In the genomic region with DNA sequence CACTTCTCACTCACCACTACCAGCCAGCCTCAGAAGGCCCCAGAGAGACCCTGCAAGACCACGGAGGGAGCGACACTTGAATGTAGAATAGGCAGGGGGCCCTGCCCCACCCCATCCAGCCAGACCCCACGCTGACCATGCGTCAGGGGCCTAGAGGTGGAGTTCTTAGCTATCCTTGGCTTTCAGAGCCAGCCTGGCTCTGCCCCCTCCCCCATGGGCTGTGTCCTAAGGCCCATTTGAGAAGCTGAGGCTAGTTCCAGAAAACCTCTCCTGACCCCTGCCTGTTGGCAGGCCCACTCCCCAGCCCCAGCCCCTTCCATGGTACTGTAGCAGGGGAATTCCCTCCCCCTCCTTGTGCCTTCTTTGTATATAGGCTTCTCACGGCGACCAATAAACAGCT, we compare ENCODE assay signal across 34 cellular contexts.
"Had no signal": no experiment of that assay in that cellular context is flagged by ENCODE, and none has a peak within 500 bp of the region (broad histone marks: within the 10 kb centered on the region; RNA-seq: fewer than 3 reads in every experiment).

No MANE protein-coding gene starts in this region.

- H3K27me3 Mint-ChIP-seq: activated CD4-positive, alpha-beta memory T cell treated with anti-CD3 and anti-CD28 coated beads for 36 hours; activated CD4-positive, alpha-beta T cell treated with anti-CD3 and anti-CD28 coated beads, Interleukin-2, amount 10 ng/mL, durations not matched to agents 24 days and 14 days; central memory CD8-positive, alpha-beta T cell; stimulated activated memory B cell treated with anti-CD40 and anti-IgM and Interleukin-4, amounts not matched to agents 10 μg/mL and 1 μg/mL and 100 μg/mL, for 72 hours had no signal

- H3K36me3 Mint-ChIP-seq: activated naive CD8-positive, alpha-beta T cell treated with anti-CD3 and anti-CD28 coated beads, Interleukin-2, amount 10 ng/mL, durations not matched to agents 7 days and 5 days; naive B cell had no signal

- DNase-seq: activated CD4-positive, alpha-beta memory T cell treated with anti-CD3 and anti-CD28 coated beads for 36 hours; activated CD4-positive, alpha-beta T cell treated with anti-CD3 and anti-CD28 coated beads, Interleukin-2, amount 10 ng/mL, durations not matched to agents 24 days and 14 days; activated CD4-positive, CD25-positive, alpha-beta regulatory T cell treated with anti-CD3 and anti-CD28 coated beads, Interleukin-2, amount 50 U/mL, for 72 hours; activated CD8-positive, alpha-beta memory T cell treated with anti-CD3 and anti-CD28 coated beads, Interleukin-2, amount 50 U/mL, for 4 hours; activated effector memory CD4-positive, alpha-beta T cell treated with anti-CD3 and anti-CD28 coated beads, Interleukin-2, amount 50 U/mL, for 16 hours; activated naive CD4-positive, alpha-beta T cell treated with anti-CD3 and anti-CD28 coated beads, Interleukin-2, amount 10 ng/mL, durations not matched to agents 7 days and 5 days; activated naive CD8-positive, alpha-beta T cell treated with anti-CD3 and anti-CD28 coated beads, Interleukin-2, amount 10 ng/mL, durations not matched to agents 7 days and 5 days; activated T-cell treated with anti-CD3 and anti-CD28 coated beads, Interleukin-2, amount 50 U/mL, for 1 hour; brain microvascular endothelial cell; dermis blood vessel endothelial cell; effector CD4-positive, alpha-beta T cell; erythroblast; gastrocnemius medialis; glutamatergic neuron; islet precursor cell; left ventricle myocardium inferior; naive B cell; nephron progenitor cell; pancreas; retina; sigmoid colon; small intestine; stimulated activated CD4-positive, alpha-beta T cell treated with anti-CD3 and anti-CD28 coated beads, Interleukin-1b, Interleukin-23, amount 100 ng/mL, for 48 hours; stimulated activated CD4-positive, alpha-beta T cell treated with anti-CD3 and anti-CD28 coated beads, Interleukin-4, amount 100 ng/mL, for 4 hours; stimulated activated CD8-positive, alpha-beta memory T cell treated with anti-CD3 and anti-CD28 coated beads, Interleukin-4, amount 100 ng/mL, for 48 hours; stomach; tibial artery had no signal

- H3K4me3 ChIP-seq: ascending aorta, gastrocnemius medialis, left ventricle myocardium inferior, pancreas, prostate gland, sigmoid colon, stomach, tibial artery had no signal

- H3K27me3 ChIP-seq: ascending aorta, brain microvascular endothelial cell, gastrocnemius medialis, pancreas, sigmoid colon, stomach, tibial artery had no signal

- H3K9me3 Mint-ChIP-seq: activated CD4-positive, alpha-beta memory T cell treated with anti-CD3 and anti-CD28 coated beads for 36 hours; activated CD4-positive, alpha-beta T cell treated with anti-CD3 and anti-CD28 coated beads, Interleukin-2, amount 10 ng/mL, durations not matched to agents 24 days and 14 days; activated naive CD4-positive, alpha-beta T cell treated with anti-CD3 and anti-CD28 coated beads, Interleukin-2, amount 10 ng/mL, durations not matched to agents 7 days and 5 days; activated naive CD8-positive, alpha-beta T cell treated with anti-CD3 and anti-CD28 coated beads, Interleukin-2, amount 10 ng/mL, durations not matched to agents 7 days and 5 days; activated T-helper 1 cell treated with anti-CD3 and anti-CD28 coated beads, Interleukin-12 subunit alpha, Interleukin-12 subunit beta, Interleukin-2, Interleukin-4 antibody, amounts not matched to agents 30 ng/mL and 10 ng/mL and 1 ng/mL, durations not matched to agents 14 hours and 24 hours and 36 hours; central memory CD8-positive, alpha-beta T cell; mesothelial cell of epicardium; naive B cell; nephron progenitor cell; stimulated activated memory B cell treated with anti-CD40 and anti-IgM and Interleukin-4, amounts not matched to agents 10 μg/mL and 1 μg/mL and 100 μg/mL, for 72 hours; T-helper 1 cell treated with Interleukin-12 subunit alpha and Interleukin-12 subunit beta and Interleukin-4 antibody, amounts not matched to agents 30 μg/mL and 1 μg/mL, for 36 hours had no signal

- H3K4me1 ChIP-seq: ascending aorta, prostate gland had no signal

- H3K4me3 Mint-ChIP-seq: activated CD4-positive, alpha-beta memory T cell treated with anti-CD3 and anti-CD28 coated beads for 36 hours; activated CD4-positive, alpha-beta T cell treated with anti-CD3 and anti-CD28 coated beads, Interleukin-2, amount 10 ng/mL, durations not matched to agents 24 days and 14 days; activated naive CD4-positive, alpha-beta T cell treated with anti-CD3 and anti-CD28 coated beads, Interleukin-2, amount 10 ng/mL, durations not matched to agents 7 days and 5 days; activated naive CD8-positive, alpha-beta T cell treated with anti-CD3 and anti-CD28 coated beads, Interleukin-2, amount 10 ng/mL, durations not matched to agents 7 days and 5 days; activated T-helper 1 cell treated with anti-CD3 and anti-CD28 coated beads, Interleukin-12 subunit alpha, Interleukin-12 subunit beta, Interleukin-2, Interleukin-4 antibody, amounts not matched to agents 30 ng/mL and 10 ng/mL and 1 ng/mL, durations not matched to agents 14 hours and 24 hours and 36 hours; central memory CD8-positive, alpha-beta T cell; mesothelial cell of epicardium; nephron progenitor cell; stimulated activated memory B cell treated with anti-CD40 and anti-IgM and Interleukin-4, amounts not matched to agents 10 μg/mL and 1 μg/mL and 100 μg/mL, for 72 hours; T-helper 1 cell treated with Interleukin-12 subunit alpha and Interleukin-12 subunit beta and Interleukin-4 antibody, amounts not matched to agents 30 μg/mL and 1 μg/mL, for 36 hours had no signal

- H3K9me3 ChIP-seq: ascending aorta, gastrocnemius medialis, left ventricle myocardium inferior, pancreas, prostate gland, sigmoid colon, stomach, tibial artery had no signal

- H3K27ac Mint-ChIP-seq: activated CD4-positive, alpha-beta memory T cell treated with anti-CD3 and anti-CD28 coated beads for 36 hours; activated CD4-positive, alpha-beta T cell treated with anti-CD3 and anti-CD28 coated beads, Interleukin-2, amount 10 ng/mL, durations not matched to agents 24 days and 14 days; activated naive CD4-positive, alpha-beta T cell treated with anti-CD3 and anti-CD28 coated beads, Interleukin-2, amount 10 ng/mL, durations not matched to agents 7 days and 5 days; activated naive CD8-positive, alpha-beta T cell treated with anti-CD3 and anti-CD28 coated beads, Interleukin-2, amount 10 ng/mL, durations not matched to agents 7 days and 5 days; activated T-helper 1 cell treated with anti-CD3 and anti-CD28 coated beads, Interleukin-12 subunit alpha, Interleukin-12 subunit beta, Interleukin-2, Interleukin-4 antibody, amounts not matched to agents 30 ng/mL and 10 ng/mL and 1 ng/mL, durations not matched to agents 14 hours and 24 hours and 36 hours; nephron progenitor cell; stimulated activated memory B cell treated with anti-CD40 and anti-IgM and Interleukin-4, amounts not matched to agents 10 μg/mL and 1 μg/mL and 100 μg/mL, for 72 hours; T-helper 1 cell treated with Interleukin-12 subunit alpha and Interleukin-12 subunit beta and Interleukin-4 antibody, amounts not matched to agents 30 μg/mL and 1 μg/mL, for 36 hours had no signal

- H3K27ac ChIP-seq: ascending aorta, brain microvascular endothelial cell, gastrocnemius medialis, left ventricle myocardium inferior, pancreas, prostate gland, sigmoid colon, stomach had no signal
